ENCODE assay signal across 1 cellular context in genomic region chr21:42913461-42913860, GRCh38.
A peak's percentile ranks its signal among the peaks of the same experiment; 100 is the strongest.
TF ChIP-seq lines count a peak whose summit lies in the region.

No MANE protein-coding gene starts in this region.

TF ChIP-seq in HepG2, 621 proteins besides CTCF, POLR2A, EP300 and RAD21:
- no peak for TF ChIP-seq PCBP2 (optimal IDR thresholded peaks at IDR 0.05; ENCODE audit: low read depth, low read length, poor library complexity, severe bottlenecking)
- peak; percentile 63 for TF ChIP-seq AGO2 (optimal IDR thresholded peaks at IDR 0.05; ENCODE audit: low read depth, low read length)
TF ChIP-seq in HepG2: peak in this region for 1.
